ENCODE assay signal across 20 cellular contexts in genomic region chr20:61804896-61805295, GRCh38.
"Had no signal": no experiment of that assay in that cellular context is flagged by ENCODE, and none has a peak within 500 bp of the region (broad histone marks: within the 10 kb centered on the region; RNA-seq: fewer than 3 reads in every experiment).

No MANE protein-coding gene starts in this region.

- H3K4me1 ChIP-seq: colonic mucosa, left lung, parathyroid adenoma had no signal

- H3K9me3 ChIP-seq: colonic mucosa, left lung, mucosa of descending colon, neutrophil had no signal

- H3K4me3 ChIP-seq: colonic mucosa, left lung, mucosa of descending colon had no signal

- ATAC-seq: activated CD4-positive, CD25-positive, alpha-beta regulatory T cell treated with anti-CD3 and anti-CD28 coated beads, Interleukin-2, amount 50 U/mL, for 24 hours; activated T-cell treated with anti-CD3 and anti-CD28 coated beads, Interleukin-2, amount 50 U/mL, for 4 hours; left lung; mucosa of descending colon; naive thymus-derived CD4-positive, alpha-beta T cell had no signal

- DNase-seq: activated CD4-positive, alpha-beta T cell treated with anti-CD3 and anti-CD28 coated beads, Interleukin-2, amount 50 U/mL, for 1 hour; activated CD8-positive, alpha-beta memory T cell treated with anti-CD3 and anti-CD28 coated beads, Interleukin-2, amount 50 U/mL, for 4 hours; activated naive CD8-positive, alpha-beta T cell treated with anti-CD3 and anti-CD28 coated beads, Interleukin-2, amount 50 U/mL, for 24 hours; activated T-cell treated with anti-CD3 and anti-CD28 coated beads, Interleukin-2, amount 50 U/mL, for 4 hours; anterior cingulate cortex; brain microvascular endothelial cell; central memory CD4-positive, alpha-beta T cell; colonic mucosa; endodermal cell; foreskin melanocyte; naive thymus-derived CD4-positive, alpha-beta T cell; stimulated activated naive B cell treated with anti-CD40 and anti-IgM and Interleukin-4, amounts not matched to agents 10 μg/mL and 1 μg/mL and 100 μg/mL, for 72 hours; T-helper 1 cell; T1000 had no signal

- H3K27ac ChIP-seq: brain microvascular endothelial cell, colonic mucosa, epithelial cell of prostate, left lung, neutrophil, parathyroid adenoma had no signal

- H3K27me3 ChIP-seq: colonic mucosa had no signal

- H3K9ac ChIP-seq: parathyroid adenoma had no signal

- H2AFZ ChIP-seq: parathyroid adenoma had no signal

- H3K36me3 ChIP-seq: brain microvascular endothelial cell, colonic mucosa, left lung, neutrophil had no signal
